ENCODE assay signal across 7 cellular contexts in genomic region chr17:32007463-32008298, GRCh38. TPM values are rescaled to one million over a fixed set of nuclear protein-coding genes. Genes with fewer than 3 reads are reported as not detected.
DNase-seq lines count a peak whose midpoint lies in the region; ATAC-seq, FAIRE-seq and TF ChIP-seq lines count a peak whose summit lies in the region.

No MANE protein-coding gene starts in this region.

- H3K4me1 ChIP-seq in HAP-1: peaks cover 5% of the 10 kb centered on the region
- H3K4me1 ChIP-seq in ectodermal cell (ENCODE audit: control insufficient read depth, insufficient read depth, low read length): no peaks in the 10 kb centered on the region
- peaks cover 2 to 3% of the 10 kb centered on the region in 2 donors for H3K4me1 ChIP-seq in lung (ENCODE audit: control insufficient read depth in 2 of 2, insufficient read depth in 2 of 2, low read length in 2 of 2)

- H3K36me3 ChIP-seq in HAP-1 (replicated peaks) (no peaks in the 10 kb centered on the region), ectodermal cell (ENCODE audit: control insufficient read depth, insufficient read depth, low read length) (no peaks in the 10 kb centered on the region), lung (ENCODE audit: control insufficient read depth in 2 of 2, insufficient read depth in 2 of 2, low read length in 2 of 2) (no peaks in the 10 kb centered on the region)

- peak overlapping the region; percentile 67 for H3K4me3 ChIP-seq in HAP-1
- H3K4me3 ChIP-seq in ectodermal cell (ENCODE audit: insufficient read depth, low read depth, low read length): peak overlapping the region; percentile 76
- peak overlapping the region; percentile 79 for H3K4me3 ChIP-seq in lung

- FAIRE-seq in GM12891 (lab: Jason Lieb, UNC): peak; percentile 31

- H3K9me3 ChIP-seq in HAP-1: no peaks in the 10 kb centered on the region
- no peaks in the 10 kb centered on the region for H3K9me3 ChIP-seq in ectodermal cell (ENCODE audit: control insufficient read depth, low read length)
- H3K9me3 ChIP-seq in lung (ENCODE audit: control insufficient read depth in 2 of 2, insufficient read depth in 1 of 2, low read length in 1 of 2): no peaks in the 10 kb centered on the region

- DNase-seq in GM12891 (ENCODE audit: insufficient read length, low spot score): peak; percentile 29
- DNase-seq in HAP-1 (ENCODE audit: low spot score in 2 of 2): peak; percentile 54 to 70
- DNase-seq in NAMALWA (ENCODE audit: low spot score): peak; percentile 56
- peak; percentile 60 for DNase-seq in activated CD4-positive, alpha-beta T cell treated with anti-CD3 and anti-CD28 coated beads for 48 hours
- DNase-seq in lung (ENCODE audit: low spot score): no peak
- peak; percentile 13 for DNase-seq in stimulated activated CD8-positive, alpha-beta memory T cell treated with anti-CD3 and anti-CD28 coated beads, Interleukin-15, amount 100 ng/mL, for 24 hours (ENCODE audit: low read depth)

- WGBS in ectodermal cell, 2 experiments: 0 to 1% methylated on average over 80 of the region's 80 CpGs
- 0% methylated on average over 53 to 80 of the region's 80 CpGs for WGBS in lung, 2 donors

- H3K27ac ChIP-seq in ectodermal cell (ENCODE audit: insufficient read depth, low read depth, low read length, poor library complexity, severe bottlenecking): no peak overlapping the region
- peak overlapping the region; percentile 67 to 90 for H3K27ac ChIP-seq in lung (ENCODE audit: low read depth in 1 of 2, low read length in 1 of 2)

- TF ChIP-seq POLR2A in GM12891 (IDR thresholded peaks at IDR 0.05; ENCODE audit: low read depth, low read length): no peak

- in situ Hi-C loops in HAP-1 (cut with MboI; ENCODE audit: low sequenced_read_pairs): no loop called here

- no peak for TF ChIP-seq CTCF in lung (IDR thresholded peaks at IDR 0.05; ENCODE audit: control extremely low read depth, extremely low read depth)

- ATAC-seq in lung (ENCODE audit: insufficient read depth, low FRiP score): peak; percentile 64

- H3K27me3 ChIP-seq in HAP-1 (ENCODE audit: low read depth) (no peaks in the 10 kb centered on the region), ectodermal cell (ENCODE audit: control insufficient read depth, insufficient read depth, low read length, poor library complexity, severe bottlenecking) (peaks cover 15% of the 10 kb centered on the region), lung (ENCODE audit: control insufficient read depth, insufficient read depth) (no peaks in the 10 kb centered on the region)

TF ChIP-seq in GM12891, 5 proteins besides CTCF, POLR2A, EP300 and RAD21:
- TF ChIP-seq TAF1 (IDR thresholded peaks at IDR 0.05; ENCODE audit: low read depth, low read length): no peak
- no peak for TF ChIP-seq POU2F2 (IDR thresholded peaks at IDR 0.05; ENCODE audit: low read depth, low read length)
- no peak for TF ChIP-seq SPI1 (IDR thresholded peaks at IDR 0.05; ENCODE audit: low read depth, low read length)
- no peak for TF ChIP-seq PAX5 (IDR thresholded peaks at IDR 0.05; ENCODE audit: insufficient read depth, low read length, severe bottlenecking)
- no peak for TF ChIP-seq POLR2AphosphoS5 (IDR thresholded peaks at IDR 0.05; ENCODE audit: low read depth, low read length)
TF ChIP-seq in GM12891: peak in this region for 0.

RNA-seq across cellular contexts. Expression of gene LRRC37B, which starts 0.5 kb away (rescaled TPM):
- polyA plus RNA-seq in GM12891 (2012; ENCODE audit: low read depth, missing spikeins): 5.9 TPM
- 40.3 TPM for polyA plus RNA-seq in ectodermal cell (2013, experiment 1 of 4)
- 38.0 TPM for polyA plus RNA-seq in ectodermal cell (2013, experiment 2 of 4)
- 28.8 TPM for polyA plus RNA-seq in ectodermal cell (2013, experiment 3 of 4)
- 39.0 TPM for polyA plus RNA-seq in ectodermal cell (2013, experiment 4 of 4)
- total RNA-seq in lung: 10 to 100 TPM; 16.5 to 38.9 TPM
- 10 to 100 TPM in 1 of 2 donors, 1 to 10 TPM in 1; 8.1 to 16.3 TPM for polyA plus RNA-seq in lung
